Comparison of ENCODE assay signal across 8 cellular contexts in genomic region chr13:36418022-36418805, GRCh38. TPM values are rescaled to one million over a fixed set of nuclear protein-coding genes. Genes with fewer than 3 reads are reported as not detected.
DNase-seq lines count a peak whose midpoint lies in the region; ATAC-seq, FAIRE-seq and TF ChIP-seq lines count a peak whose summit lies in the region.

No MANE protein-coding gene starts in this region.

- H3K4me3 Mint-ChIP-seq in astrocyte (ENCODE audit: unreplicated experiment) (no peak overlapping the region), progenitor cell of endocrine pancreas (ENCODE audit: low read depth) (no peak overlapping the region)

- H3K4me1 ChIP-seq in Loucy (ENCODE audit: insufficient read depth, low read length, poor library complexity, severe bottlenecking) (peaks cover 37% of the 10 kb centered on the region), astrocyte (ENCODE audit: insufficient read depth, low read length) (peaks cover 20% of the 10 kb centered on the region)

- no peak for TF ChIP-seq CTCF in Loucy (conservative IDR thresholded peaks at IDR 0.05; ENCODE audit: low read length)
- TF ChIP-seq CTCF in astrocyte (IDR thresholded peaks at IDR 0.05; ENCODE audit: insufficient read depth, low read depth, low read length): no peak
- TF ChIP-seq CTCF in progenitor cell of endocrine pancreas (IDR thresholded peaks at IDR 0.05; ENCODE audit: unreplicated experiment): no peak
- TF ChIP-seq CTCF in GM10266 (IDR thresholded peaks at IDR 0.05; ENCODE audit: control insufficient read depth, insufficient read depth, low read depth, missing control alignments): no peak

- peak overlapping the region; percentile 74 for H3K9ac ChIP-seq in Loucy (ENCODE audit: low read depth, low read length, poor library complexity, severe bottlenecking)
- H3K9ac ChIP-seq in astrocyte (ENCODE audit: low read length): peak overlapping the region; percentile 38

- H3K79me2 ChIP-seq in Loucy (ENCODE audit: insufficient read depth, low read length): no peaks in the 10 kb centered on the region
- H3K79me2 ChIP-seq in astrocyte (ENCODE audit: insufficient read depth, low read length): no peaks in the 10 kb centered on the region

- DNase-seq in GF-D8 (lab: John Stamatoyannopoulos, UW) (peak; percentile 92), astrocyte (ENCODE audit: low read depth) (peak; percentile 93), progenitor cell of endocrine pancreas (ENCODE audit: low spot score, unreplicated experiment) (no peak), H7 (no peak), GM10266 (ENCODE audit: extremely low spot score) (no peak), cerebellar nuclear complex (lab: John Stamatoyannopoulos, UW) (no peak)

- H3K27ac ChIP-seq in astrocyte (ENCODE audit: low read depth, low read length): peak overlapping the region; percentile 52

- H3K36me3 ChIP-seq in Loucy (ENCODE audit: insufficient read depth, low read length): no peaks in the 10 kb centered on the region
- H3K36me3 ChIP-seq in astrocyte (ENCODE audit: insufficient read depth, low read length): no peaks in the 10 kb centered on the region
- no peaks in the 10 kb centered on the region for H3K36me3 ChIP-seq in H7 (replicated peaks; ENCODE audit: control insufficient read depth, insufficient read depth, low read length)

- H2AFZ ChIP-seq in Loucy (ENCODE audit: low read length) (peak overlapping the region; percentile 85), astrocyte (ENCODE audit: low read depth, low read length) (peak overlapping the region; percentile 4)

- H3K27ac Mint-ChIP-seq in astrocyte (ENCODE audit: unreplicated experiment): peak overlapping the region; percentile 93
- peak overlapping the region; percentile 46 for H3K27ac Mint-ChIP-seq in progenitor cell of endocrine pancreas

- H3K4me2 ChIP-seq in Loucy (ENCODE audit: low read depth, low read length, poor library complexity, severe bottlenecking) (peak overlapping the region; percentile 78), astrocyte (ENCODE audit: low read length) (peak overlapping the region; percentile 76)

- peak overlapping the region; percentile 68 for H3K4me3 ChIP-seq in Loucy (ENCODE audit: low read length, poor library complexity, severe bottlenecking)
- H3K4me3 ChIP-seq in astrocyte (ENCODE audit: insufficient read depth, low read depth, low read length): peak overlapping the region; percentile 45
- no peak overlapping the region for H3K4me3 ChIP-seq in H7 (ENCODE audit: insufficient read depth, low read depth, low read length)

- peak; percentile 80 for ATAC-seq in GM21825 (IDR thresholded peaks at IDR 0.05; ENCODE audit: unreplicated experiment)

- H3K9me3 ChIP-seq in Loucy (ENCODE audit: insufficient read depth, low read depth, low read length) (no peaks in the 10 kb centered on the region), astrocyte (ENCODE audit: insufficient read depth, low read depth, low read length) (peaks cover 3% of the 10 kb centered on the region)

- no peaks in the 10 kb centered on the region for H3K9me2 ChIP-seq in Loucy (replicated peaks; ENCODE audit: low read depth, low read length)

- H3K4me1 Mint-ChIP-seq in astrocyte (ENCODE audit: low read depth, unreplicated experiment) (peaks cover 27% of the 10 kb centered on the region), progenitor cell of endocrine pancreas (ENCODE audit: low read depth) (peaks cover 22% of the 10 kb centered on the region)

- H3K9me3 Mint-ChIP-seq in astrocyte (ENCODE audit: unreplicated experiment) (peaks cover 15% of the 10 kb centered on the region), progenitor cell of endocrine pancreas (ENCODE audit: low read depth) (peaks cover 27% of the 10 kb centered on the region)

- H4K20me1 ChIP-seq in Loucy (ENCODE audit: insufficient read depth, low read length, poor library complexity, severe bottlenecking): no peaks in the 10 kb centered on the region
- no peaks in the 10 kb centered on the region for H4K20me1 ChIP-seq in astrocyte (ENCODE audit: insufficient read depth, low read length)

- FAIRE-seq in astrocyte (lab: Jason Lieb, UNC): no peak

- H3K36me3 Mint-ChIP-seq in astrocyte (ENCODE audit: low read depth, unreplicated experiment) (no peaks in the 10 kb centered on the region), progenitor cell of endocrine pancreas (ENCODE audit: insufficient read depth) (peaks cover 14% of the 10 kb centered on the region)

- no peaks in the 10 kb centered on the region for H3F3A ChIP-seq in Loucy (ENCODE audit: low read depth)

- H3K27me3 ChIP-seq in Loucy (ENCODE audit: insufficient read depth, low read length, poor library complexity, severe bottlenecking) (no peaks in the 10 kb centered on the region), astrocyte (ENCODE audit: insufficient read depth, low read length) (no peaks in the 10 kb centered on the region), H7 (ENCODE audit: control insufficient read depth, insufficient read depth, low read length) (no peaks in the 10 kb centered on the region)

- H3K27me3 Mint-ChIP-seq in astrocyte (ENCODE audit: low read depth, unreplicated experiment) (no peaks in the 10 kb centered on the region), progenitor cell of endocrine pancreas (peaks cover 43% of the 10 kb centered on the region)

RNA-seq across cellular contexts. Expression of gene CCNA1, which starts 14.1 kb away (rescaled TPM):
- total RNA-seq in astrocyte (0.70 and 0.91 TPM in 2 replicates), progenitor cell of endocrine pancreas (0.77 and 1.7 TPM in 2 replicates)
- total RNA-seq in H7 (2014; rRNA removed; shearing (Covaris generic)): 0.97 and 3.4 TPM in 2 replicates

Comparison
In these comparisons a context has a peak if more than half of its experiments do, and no peak if none do; other contexts are left out.
1. DNase-seq: peak in GF-D8 (single experiment) and astrocyte (single experiment); none in progenitor cell of endocrine pancreas (single experiment), H7 (single experiment), GM10266 (single experiment) and cerebellar nuclear complex (0 of 2).